ENCODE assay signal across 7 cellular contexts in genomic region chr1:32981003-32981909, GRCh38. TPM values are rescaled to one million over a fixed set of nuclear protein-coding genes. Genes with fewer than 3 reads are reported as not detected.
DNase-seq lines count a peak whose midpoint lies in the region; ATAC-seq and TF ChIP-seq lines count a peak whose summit lies in the region.

No MANE protein-coding gene starts in this region.

- H3K27me3 ChIP-seq in PC-3 (ENCODE audit: low read length), result no peaks in the 10 kb centered on the region
- H3K27me3 ChIP-seq in heart left ventricle, result no peaks in the 10 kb centered on the region

- CTCF ChIA-PET in PC-3 (lab: Charles Lee), result interaction anchor here (0.5 to 0.9 kb wide), 4 partner anchors 15 to 69 kb away, joined by 3 read pairs; no protein-coding TSS in a partner anchor

- no peaks in the 10 kb centered on the region for H3F3A ChIP-seq in PC-3 (ENCODE audit: low read length, unreplicated experiment)

- H2AFZ ChIP-seq in PC-3 (ENCODE audit: low read length), result no peak overlapping the region

- intact Hi-C loops in PC-3 (cut with micrococcal nuclease) (loop anchor here (1.0 to 2.0 kb wide), 4 partner anchors 8 to 28 kb away; partner anchors contain the start of gene RNF19B), heart left ventricle (cut with DNase I) (no loop called here)

- no peaks in the 10 kb centered on the region for H3K9me3 ChIP-seq in PC-3 (ENCODE audit: low read length)
- no peaks in the 10 kb centered on the region for H3K9me3 ChIP-seq in heart left ventricle

- TF ChIP-seq CTCF in PC-3 (conservative IDR thresholded peaks at IDR 0.05; ENCODE audit: low read depth, low read length), result no peak
- TF ChIP-seq CTCF in heart left ventricle (IDR thresholded peaks at IDR 0.05), result no peak

- BruUV-seq in PC-3 (replicated peaks; lab: Mats Ljungman, UMichigan), result TSS peak; percentile 100

- DNase-seq in PC-3, result peak; percentile 96
- peak; percentile 22 to 38 for DNase-seq in activated T-helper 1 cell treated with anti-CD3 and anti-CD28 coated beads, Interleukin-2, amount 50 U/mL, for 16 hours (ENCODE audit: low read depth in 1 of 2, low spot score in 1 of 2)
- DNase-seq in heart left ventricle, result peak in 4 of 5 donors; percentile 62 to 66 (median 63)
- DNase-seq in stimulated activated CD4-positive, alpha-beta T cell treated with anti-CD3 and anti-CD28 coated beads, Interleukin-12 subunit alpha, Interleukin-12 subunit beta, amount 100 ng/mL, for 4 hours, result peak; percentile 43
- no peak for DNase-seq in OCI-M2 (lab: John Stamatoyannopoulos, UW; ENCODE audit: unreplicated experiment)

- peak in 1 of 2 donors; percentile 21 for TF ChIP-seq POLR2A in heart left ventricle (IDR thresholded peaks at IDR 0.05)

- peak overlapping the region; percentile 64 for H3K9ac ChIP-seq in PC-3 (ENCODE audit: low read length)

- H3K36me3 ChIP-seq in PC-3 (ENCODE audit: low read depth, low read length) (no peaks in the 10 kb centered on the region), heart left ventricle (no peaks in the 10 kb centered on the region)

- H3K79me2 ChIP-seq in PC-3 (ENCODE audit: low read length), result no peaks in the 10 kb centered on the region

- H3K4me2 ChIP-seq in PC-3 (ENCODE audit: low read length), result peak overlapping the region; percentile 69

- POLR2A ChIA-PET in PC-3 (lab: Charles Lee; ENCODE audit: unreplicated experiment), result interaction anchor here (0.6 to 0.9 kb wide), 5 partner anchors 11 to 28 kb away, joined by 3 to 20 read pairs (median 4); partner anchors contain the start of gene RNF19B

- H3K27ac ChIP-seq in PC-3 (ENCODE audit: low read length) (peak overlapping the region; percentile 93), heart left ventricle (peak overlapping the region; percentile 17 to 95 (median 67))

- H3K4me1 ChIP-seq in PC-3 (ENCODE audit: insufficient read depth, low read length) (peaks cover 17% of the 10 kb centered on the region), heart left ventricle (peaks cover 0 to 70% (median 7%) of the 10 kb centered on the region in 12 donors)

- no peaks in the 10 kb centered on the region for H4K20me1 ChIP-seq in PC-3 (ENCODE audit: low read length)

- H3K4me3 ChIP-seq in PC-3 (ENCODE audit: low read length) (peak overlapping the region; percentile 20; the same call in 1 of the 2 replicates), heart left ventricle (peak overlapping the region in 1 of 12 donors; percentile 26)

- ATAC-seq in GM18873 (IDR thresholded peaks at IDR 0.05; ENCODE audit: low FRiP score, unreplicated experiment), result peak; percentile 80
- peak; percentile 81 for ATAC-seq in HG03045 (IDR thresholded peaks at IDR 0.05; ENCODE audit: unreplicated experiment)
- ATAC-seq in PC-3, result peak; percentile 99
- peak; percentile 72 to 94 (median 84) for ATAC-seq in heart left ventricle

- H3K9me2 ChIP-seq in PC-3 (replicated peaks; ENCODE audit: low read length), result no peaks in the 10 kb centered on the region

- WGBS in heart left ventricle, 4 donors, result 55 to 74% (median 62%) methylated on average over 8 of the region's 8 CpGs

RNA-seq across cellular contexts. Expression of gene RNF19B, which starts 16.6 kb away (rescaled TPM):
- total RNA-seq in PC-3 (2014; rRNA removed) (17.9 and 21.3 TPM in 2 replicates), heart left ventricle (10 to 100 TPM in 8 of 9 donors, 1 to 10 TPM in 1; 10.0 to 42.5 (median 15.2) TPM)
- polyA plus RNA-seq in heart left ventricle, result 10 to 100 TPM in 1 of 2 donors, 1 to 10 TPM in 1; 1.5 to 15.2 TPM

RNA-seq across cellular contexts. Expression of gene AK2, which starts 55.4 kb away (rescaled TPM):
- 213 and 236 TPM in 2 replicates for total RNA-seq in PC-3 (2014; rRNA removed)
- total RNA-seq in heart left ventricle, result 100 to 1,000 TPM; 101 to 189 (median 120) TPM
- 100 to 1,000 TPM; 153 to 292 TPM for polyA plus RNA-seq in heart left ventricle
